In genomic region chr9:128275198-128276007, GRCh38 we compare ENCODE assay signal across 1 cellular context.
TF ChIP-seq lines count a peak whose summit lies in the region.

TSS of gene GOLGA2 (minus strand) at chr9:128276007. CDS start at chr9:128275976, 31 bp downstream.

TF ChIP-seq in HepG2, 621 proteins besides CTCF, POLR2A, EP300 and RAD21 (continued from another document and continues in another):
- TF ChIP-seq, protein P1, sequence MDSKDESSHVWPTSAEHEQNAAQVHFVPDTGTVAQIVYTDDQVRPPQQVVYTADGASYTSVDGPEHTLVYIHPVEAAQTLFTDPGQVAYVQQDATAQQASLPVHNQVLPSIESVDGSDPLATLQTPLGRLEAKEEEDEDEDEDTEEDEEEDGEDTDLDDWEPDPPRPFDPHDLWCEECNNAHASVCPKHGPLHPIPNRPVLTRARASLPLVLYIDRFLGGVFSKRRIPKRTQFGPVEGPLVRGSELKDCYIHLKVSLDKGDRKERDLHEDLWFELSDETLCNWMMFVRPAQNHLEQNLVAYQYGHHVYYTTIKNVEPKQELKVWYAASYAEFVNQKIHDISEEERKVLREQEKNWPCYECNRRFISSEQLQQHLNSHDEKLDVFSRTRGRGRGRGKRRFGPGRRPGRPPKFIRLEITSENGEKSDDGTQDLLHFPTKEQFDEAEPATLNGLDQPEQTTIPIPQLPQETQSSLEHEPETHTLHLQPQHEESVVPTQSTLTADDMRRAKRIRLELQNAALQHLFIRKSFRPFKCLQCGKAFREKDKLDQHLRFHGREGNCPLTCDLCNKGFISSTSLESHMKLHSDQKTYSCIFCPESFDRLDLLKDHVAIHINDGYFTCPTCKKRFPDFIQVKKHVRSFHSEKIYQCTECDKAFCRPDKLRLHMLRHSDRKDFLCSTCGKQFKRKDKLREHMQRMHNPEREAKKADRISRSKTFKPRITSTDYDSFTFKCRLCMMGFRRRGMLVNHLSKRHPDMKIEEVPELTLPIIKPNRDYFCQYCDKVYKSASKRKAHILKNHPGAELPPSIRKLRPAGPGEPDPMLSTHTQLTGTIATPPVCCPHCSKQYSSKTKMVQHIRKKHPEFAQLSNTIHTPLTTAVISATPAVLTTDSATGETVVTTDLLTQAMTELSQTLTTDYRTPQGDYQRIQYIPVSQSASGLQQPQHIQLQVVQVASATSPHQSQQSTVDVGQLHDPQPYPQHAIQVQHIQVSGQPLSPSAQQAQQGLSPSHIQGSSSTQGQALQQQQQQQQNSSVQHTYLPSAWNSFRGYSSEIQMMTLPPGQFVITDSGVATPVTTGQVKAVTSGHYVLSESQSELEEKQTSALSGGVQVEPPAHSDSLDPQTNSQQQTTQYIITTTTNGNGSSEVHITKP (CRISPR knock-in tag; IDR thresholded peaks at IDR 0.05; ENCODE audit: low read depth): no peak
- no peak for TF ChIP-seq HOXA9 (CRISPR knock-in tag; IDR thresholded peaks at IDR 0.05; ENCODE audit: borderline replicate concordance)
- 0 out of 2 replicates have a peak, but pooled peaks have one; percentile 22 for TF ChIP-seq MAFG (CRISPR knock-in tag; IDR thresholded peaks at IDR 0.05)
- TF ChIP-seq ARNT2 (CRISPR knock-in tag; IDR thresholded peaks at IDR 0.05; ENCODE audit: low read depth): peak; percentile 7; the same call in 1 of the 2 replicates
- TF ChIP-seq, protein P2, sequence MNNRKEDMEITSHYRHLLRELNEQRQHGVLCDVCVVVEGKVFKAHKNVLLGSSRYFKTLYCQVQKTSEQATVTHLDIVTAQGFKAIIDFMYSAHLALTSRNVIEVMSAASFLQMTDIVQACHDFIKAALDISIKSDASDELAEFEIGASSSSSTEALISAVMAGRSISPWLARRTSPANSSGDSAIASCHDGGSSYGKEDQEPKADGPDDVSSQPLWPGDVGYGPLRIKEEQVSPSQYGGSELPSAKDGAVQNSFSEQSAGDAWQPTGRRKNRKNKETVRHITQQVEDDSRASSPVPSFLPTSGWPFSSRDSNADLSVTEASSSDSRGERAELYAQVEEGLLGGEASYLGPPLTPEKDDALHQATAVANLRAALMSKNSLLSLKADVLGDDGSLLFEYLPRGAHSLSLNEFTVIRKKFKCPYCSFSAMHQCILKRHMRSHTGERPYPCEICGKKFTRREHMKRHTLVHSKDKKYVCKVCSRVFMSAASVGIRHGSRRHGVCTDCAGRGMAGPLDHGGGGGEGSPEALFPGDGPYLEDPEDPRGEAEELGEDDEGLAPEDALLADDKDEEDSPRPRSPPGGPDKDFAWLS (CRISPR knock-in tag; IDR thresholded peaks at IDR 0.05; ENCODE audit: borderline replicate concordance): no peak
- no peak for TF ChIP-seq HIC2 (CRISPR knock-in tag; IDR thresholded peaks at IDR 0.05; ENCODE audit: low read depth)
- TF ChIP-seq MBD4 (IDR thresholded peaks at IDR 0.05; ENCODE audit: borderline replicate concordance, low read length): no peak
- TF ChIP-seq, protein P3, sequence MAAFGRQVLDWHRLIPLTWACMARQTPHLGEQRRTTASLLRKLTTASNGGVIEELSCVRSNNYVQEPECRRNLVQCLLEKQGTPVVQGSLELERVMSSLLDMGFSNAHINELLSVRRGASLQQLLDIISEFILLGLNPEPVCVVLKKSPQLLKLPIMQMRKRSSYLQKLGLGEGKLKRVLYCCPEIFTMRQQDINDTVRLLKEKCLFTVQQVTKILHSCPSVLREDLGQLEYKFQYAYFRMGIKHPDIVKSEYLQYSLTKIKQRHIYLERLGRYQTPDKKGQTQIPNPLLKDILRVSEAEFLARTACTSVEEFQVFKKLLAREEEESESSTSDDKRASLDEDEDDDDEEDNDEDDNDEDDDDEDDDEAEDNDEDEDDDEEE (CRISPR knock-in tag; IDR thresholded peaks at IDR 0.05): peak; percentile 32; the same call in 1 of the 2 replicates
- peak; percentile 35; the same call in 1 of the 2 replicates for TF ChIP-seq ZNF850 (CRISPR knock-in tag; conservative IDR thresholded peaks at IDR 0.05)
- TF ChIP-seq, protein P4, sequence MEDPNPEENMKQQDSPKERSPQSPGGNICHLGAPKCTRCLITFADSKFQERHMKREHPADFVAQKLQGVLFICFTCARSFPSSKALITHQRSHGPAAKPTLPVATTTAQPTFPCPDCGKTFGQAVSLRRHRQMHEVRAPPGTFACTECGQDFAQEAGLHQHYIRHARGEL (CRISPR knock-in tag; IDR thresholded peaks at IDR 0.05): no peak
- peak; percentile 62; the same call in 1 of the 2 replicates for TF ChIP-seq ZNF605 (CRISPR knock-in tag; IDR thresholded peaks at IDR 0.05)
- TF ChIP-seq, protein P5, sequence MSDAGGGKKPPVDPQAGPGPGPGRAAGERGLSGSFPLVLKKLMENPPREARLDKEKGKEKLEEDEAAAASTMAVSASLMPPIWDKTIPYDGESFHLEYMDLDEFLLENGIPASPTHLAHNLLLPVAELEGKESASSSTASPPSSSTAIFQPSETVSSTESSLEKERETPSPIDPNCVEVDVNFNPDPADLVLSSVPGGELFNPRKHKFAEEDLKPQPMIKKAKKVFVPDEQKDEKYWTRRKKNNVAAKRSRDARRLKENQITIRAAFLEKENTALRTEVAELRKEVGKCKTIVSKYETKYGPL (CRISPR knock-in tag; IDR thresholded peaks at IDR 0.05): 0 out of 2 replicates have a peak, but pooled peaks have one; percentile 17
- no peak; the same call in 1 of the 2 replicates for TF ChIP-seq ZBTB43 (CRISPR knock-in tag; conservative IDR thresholded peaks at IDR 0.05)
- TF ChIP-seq, protein P6, sequence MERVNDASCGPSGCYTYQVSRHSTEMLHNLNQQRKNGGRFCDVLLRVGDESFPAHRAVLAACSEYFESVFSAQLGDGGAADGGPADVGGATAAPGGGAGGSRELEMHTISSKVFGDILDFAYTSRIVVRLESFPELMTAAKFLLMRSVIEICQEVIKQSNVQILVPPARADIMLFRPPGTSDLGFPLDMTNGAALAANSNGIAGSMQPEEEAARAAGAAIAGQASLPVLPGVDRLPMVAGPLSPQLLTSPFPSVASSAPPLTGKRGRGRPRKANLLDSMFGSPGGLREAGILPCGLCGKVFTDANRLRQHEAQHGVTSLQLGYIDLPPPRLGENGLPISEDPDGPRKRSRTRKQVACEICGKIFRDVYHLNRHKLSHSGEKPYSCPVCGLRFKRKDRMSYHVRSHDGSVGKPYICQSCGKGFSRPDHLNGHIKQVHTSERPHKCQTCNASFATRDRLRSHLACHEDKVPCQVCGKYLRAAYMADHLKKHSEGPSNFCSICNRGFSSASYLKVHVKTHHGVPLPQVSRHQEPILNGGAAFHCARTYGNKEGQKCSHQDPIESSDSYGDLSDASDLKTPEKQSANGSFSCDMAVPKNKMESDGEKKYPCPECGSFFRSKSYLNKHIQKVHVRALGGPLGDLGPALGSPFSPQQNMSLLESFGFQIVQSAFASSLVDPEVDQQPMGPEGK (CRISPR knock-in tag; IDR thresholded peaks at IDR 0.05): peak; percentile 34; the same call in 1 of the 2 replicates
- peak; percentile 20 for TF ChIP-seq ZNF687 (CRISPR knock-in tag; IDR thresholded peaks at IDR 0.05)
- no peak for TF ChIP-seq ZNF775 (CRISPR knock-in tag; IDR thresholded peaks at IDR 0.05; ENCODE audit: borderline replicate concordance)
- 0 out of 2 replicates have a peak, but pooled peaks have one; percentile 41 for TF ChIP-seq ZFP90 (CRISPR knock-in tag; IDR thresholded peaks at IDR 0.05; ENCODE audit: borderline replicate concordance)
- TF ChIP-seq, protein P7, sequence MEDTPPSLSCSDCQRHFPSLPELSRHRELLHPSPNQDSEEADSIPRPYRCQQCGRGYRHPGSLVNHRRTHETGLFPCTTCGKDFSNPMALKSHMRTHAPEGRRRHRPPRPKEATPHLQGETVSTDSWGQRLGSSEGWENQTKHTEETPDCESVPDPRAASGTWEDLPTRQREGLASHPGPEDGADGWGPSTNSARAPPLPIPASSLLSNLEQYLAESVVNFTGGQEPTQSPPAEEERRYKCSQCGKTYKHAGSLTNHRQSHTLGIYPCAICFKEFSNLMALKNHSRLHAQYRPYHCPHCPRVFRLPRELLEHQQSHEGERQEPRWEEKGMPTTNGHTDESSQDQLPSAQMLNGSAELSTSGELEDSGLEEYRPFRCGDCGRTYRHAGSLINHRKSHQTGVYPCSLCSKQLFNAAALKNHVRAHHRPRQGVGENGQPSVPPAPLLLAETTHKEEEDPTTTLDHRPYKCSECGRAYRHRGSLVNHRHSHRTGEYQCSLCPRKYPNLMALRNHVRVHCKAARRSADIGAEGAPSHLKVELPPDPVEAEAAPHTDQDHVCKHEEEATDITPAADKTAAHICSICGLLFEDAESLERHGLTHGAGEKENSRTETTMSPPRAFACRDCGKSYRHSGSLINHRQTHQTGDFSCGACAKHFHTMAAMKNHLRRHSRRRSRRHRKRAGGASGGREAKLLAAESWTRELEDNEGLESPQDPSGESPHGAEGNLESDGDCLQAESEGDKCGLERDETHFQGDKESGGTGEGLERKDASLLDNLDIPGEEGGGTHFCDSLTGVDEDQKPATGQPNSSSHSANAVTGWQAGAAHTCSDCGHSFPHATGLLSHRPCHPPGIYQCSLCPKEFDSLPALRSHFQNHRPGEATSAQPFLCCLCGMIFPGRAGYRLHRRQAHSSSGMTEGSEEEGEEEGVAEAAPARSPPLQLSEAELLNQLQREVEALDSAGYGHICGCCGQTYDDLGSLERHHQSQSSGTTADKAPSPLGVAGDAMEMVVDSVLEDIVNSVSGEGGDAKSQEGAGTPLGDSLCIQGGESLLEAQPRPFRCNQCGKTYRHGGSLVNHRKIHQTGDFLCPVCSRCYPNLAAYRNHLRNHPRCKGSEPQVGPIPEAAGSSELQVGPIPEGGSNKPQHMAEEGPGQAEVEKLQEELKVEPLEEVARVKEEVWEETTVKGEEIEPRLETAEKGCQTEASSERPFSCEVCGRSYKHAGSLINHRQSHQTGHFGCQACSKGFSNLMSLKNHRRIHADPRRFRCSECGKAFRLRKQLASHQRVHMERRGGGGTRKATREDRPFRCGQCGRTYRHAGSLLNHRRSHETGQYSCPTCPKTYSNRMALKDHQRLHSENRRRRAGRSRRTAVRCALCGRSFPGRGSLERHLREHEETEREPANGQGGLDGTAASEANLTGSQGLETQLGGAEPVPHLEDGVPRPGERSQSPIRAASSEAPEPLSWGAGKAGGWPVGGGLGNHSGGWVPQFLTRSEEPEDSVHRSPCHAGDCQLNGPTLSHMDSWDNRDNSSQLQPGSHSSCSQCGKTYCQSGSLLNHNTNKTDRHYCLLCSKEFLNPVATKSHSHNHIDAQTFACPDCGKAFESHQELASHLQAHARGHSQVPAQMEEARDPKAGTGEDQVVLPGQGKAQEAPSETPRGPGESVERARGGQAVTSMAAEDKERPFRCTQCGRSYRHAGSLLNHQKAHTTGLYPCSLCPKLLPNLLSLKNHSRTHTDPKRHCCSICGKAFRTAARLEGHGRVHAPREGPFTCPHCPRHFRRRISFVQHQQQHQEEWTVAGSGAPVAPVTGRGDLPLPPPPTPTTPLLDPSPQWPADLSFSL (CRISPR knock-in tag; IDR thresholded peaks at IDR 0.05): no peak
